Comparison of ENCODE assay signal across 8 cellular contexts in the genomic region with DNA sequence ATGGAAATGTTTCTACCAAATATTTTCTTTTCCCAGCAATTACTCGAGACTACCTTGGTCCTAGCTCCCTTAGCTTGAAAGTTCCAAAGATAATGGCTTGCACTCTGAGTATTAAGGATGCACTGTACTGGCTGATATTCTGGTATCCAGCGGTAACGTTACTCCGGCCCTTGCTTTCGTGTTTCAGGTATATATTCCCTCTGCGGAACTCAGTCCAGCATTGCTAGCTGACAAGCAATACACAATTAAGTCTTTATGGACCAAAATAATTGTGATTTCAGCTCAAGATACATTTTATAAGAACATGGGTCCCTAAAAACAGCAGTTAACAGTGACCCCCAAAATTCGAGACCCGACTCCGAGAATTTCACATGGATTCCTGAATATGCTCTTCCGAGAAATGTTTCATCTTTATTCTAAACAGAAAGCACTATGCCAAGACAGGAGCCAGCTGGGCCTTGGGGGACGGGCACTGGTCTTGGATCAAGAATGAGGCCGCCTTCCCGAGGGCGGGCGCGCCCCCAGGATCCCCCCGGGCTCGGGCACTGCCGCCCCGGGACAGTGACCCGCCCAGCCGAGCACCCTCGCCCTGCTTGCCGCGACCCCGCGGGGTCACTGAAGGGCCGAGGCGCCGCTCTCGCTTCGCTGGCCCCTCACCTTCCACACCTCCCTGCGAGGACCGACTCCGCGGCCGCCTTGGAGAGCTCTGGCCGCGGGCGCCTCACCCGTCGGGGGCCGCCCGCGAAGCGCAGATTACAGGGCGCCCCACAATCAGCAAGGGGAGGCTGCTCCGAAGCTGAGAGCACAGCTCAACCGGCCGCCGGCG. TPM values are rescaled to one million over a fixed set of nuclear protein-coding genes. Genes with fewer than 3 reads are reported as not detected.
DNase-seq lines count a peak whose midpoint lies in the region; ATAC-seq, FAIRE-seq and TF ChIP-seq lines count a peak whose summit lies in the region.

No MANE protein-coding gene starts in this region.

- no peak for TF ChIP-seq CTCF in fibroblast of pulmonary artery (IDR thresholded peaks at IDR 0.05; ENCODE audit: low read length, missing control alignments)
- peak; percentile 3 for TF ChIP-seq CTCF in neural progenitor cell (IDR thresholded peaks at IDR 0.05)

- DNase-seq in AG20443 (ENCODE audit: low spot score), result peak; percentile 59
- DNase-seq in activated CD4-positive, alpha-beta T cell treated with anti-CD3 and anti-CD28 coated beads for 48 hours, result peak; percentile 42
- peak; percentile 40 for DNase-seq in fibroblast of pulmonary artery (ENCODE audit: low read depth)
- peak; percentile 11 for DNase-seq in neural progenitor cell (ENCODE audit: low spot score)
- DNase-seq in frontal cortex (ENCODE audit: low spot score in 2 of 2), result no peak

- H3K9ac ChIP-seq in HUES48 (ENCODE audit: low read depth, low read length) (peak overlapping the region; percentile 78), neural progenitor cell (peak overlapping the region; percentile 97)

- H3K27ac Mint-ChIP-seq in neural progenitor cell, result peak overlapping the region; percentile 47

- peaks cover 5% of the 10 kb centered on the region for H3K27me3 Mint-ChIP-seq in neural progenitor cell (ENCODE audit: insufficient read depth, low read depth)

- H3K4me1 Mint-ChIP-seq in neural progenitor cell, result peaks cover 22% of the 10 kb centered on the region

- no peaks in the 10 kb centered on the region for H3K27me3 ChIP-seq in HUES48 (ENCODE audit: control insufficient read depth, insufficient read depth, low read length)
- H3K27me3 ChIP-seq in neural progenitor cell, result no peaks in the 10 kb centered on the region

- H3K9me3 Mint-ChIP-seq in neural progenitor cell, result no peaks in the 10 kb centered on the region

- peak overlapping the region; percentile 95 for H3K27ac ChIP-seq in HUES48 (ENCODE audit: low read depth, low read length)
- peak overlapping the region; percentile 98 for H3K27ac ChIP-seq in neural progenitor cell

- H3K4me3 ChIP-seq in HUES48 (ENCODE audit: low read depth, low read length) (peak overlapping the region; percentile 82), fibroblast of pulmonary artery (replicated peaks; ENCODE audit: low read depth, low read length) (peak overlapping the region; percentile 73), neural progenitor cell (peak overlapping the region; percentile 97)

- H3K36me3 ChIP-seq in HUES48 (ENCODE audit: control insufficient read depth, insufficient read depth, low read length) (peaks cover 7% of the 10 kb centered on the region), neural progenitor cell (peaks cover 4% of the 10 kb centered on the region)

- peak overlapping the region; percentile 90 for H3K4me3 Mint-ChIP-seq in neural progenitor cell

- H3F3A ChIP-seq in neural progenitor cell (ENCODE audit: low read depth), result no peaks in the 10 kb centered on the region

- peaks cover 3% of the 10 kb centered on the region for H3K36me3 Mint-ChIP-seq in neural progenitor cell

- peaks cover 23% of the 10 kb centered on the region for H4K20me1 ChIP-seq in neural progenitor cell (ENCODE audit: low read depth)

- FAIRE-seq in frontal cortex (lab: Jason Lieb, UNC), result no peak

- peak overlapping the region; percentile 90 for H2AFZ ChIP-seq in neural progenitor cell (replicated peaks)

- ATAC-seq in GM19035 (IDR thresholded peaks at IDR 0.05; ENCODE audit: unreplicated experiment), result peak; percentile 14
- ATAC-seq in HG03442 (IDR thresholded peaks at IDR 0.05; ENCODE audit: unreplicated experiment), result no peak

- no peaks in the 10 kb centered on the region for H3K9me3 ChIP-seq in HUES48 (ENCODE audit: control insufficient read depth, insufficient read depth, low read length)
- H3K9me3 ChIP-seq in neural progenitor cell (ENCODE audit: low read depth), result no peaks in the 10 kb centered on the region

- peaks cover 46% of the 10 kb centered on the region for H3K79me2 ChIP-seq in neural progenitor cell (ENCODE audit: low read depth)

- H3K4me1 ChIP-seq in HUES48 (ENCODE audit: control insufficient read depth, insufficient read depth, low read length) (peaks cover 52% of the 10 kb centered on the region), neural progenitor cell (peaks cover 12% of the 10 kb centered on the region)

- H3K4me2 ChIP-seq in neural progenitor cell, result peak overlapping the region; percentile 93

RNA-seq across cellular contexts. Expression of gene SCYL3, which starts 0.7 kb away (rescaled TPM):
- total RNA-seq in neural progenitor cell (ENCODE audit: low replicate concordance) (10.6 and 12.8 TPM in 2 replicates), frontal cortex (11.0 TPM)

Comparison
In these comparisons a context has a peak if more than half of its experiments do, and no peak if none do; other contexts are left out.
1. DNase-seq: peak in AG20443 (single experiment), activated CD4-positive, alpha-beta T cell treated with anti-CD3 and anti-CD28 coated beads for 48 hours (single experiment), fibroblast of pulmonary artery (single experiment) and neural progenitor cell (single experiment); none in frontal cortex (0 of 2).
2. Peak in every context shown above with its lines, with median percentiles within 50 percentile points of each other: H3K4me3 ChIP-seq.